9 cellular contexts compared by ENCODE assay signal in genomic region chr19:18428837-18429674, GRCh38. TPM values are rescaled to one million over a fixed set of nuclear protein-coding genes. Genes with fewer than 3 reads are reported as not detected.
DNase-seq lines count a peak whose midpoint lies in the region; ATAC-seq, FAIRE-seq and TF ChIP-seq lines count a peak whose summit lies in the region.
"Had no signal": no experiment of that assay in that cellular context is flagged by ENCODE, and none has a peak within 500 bp of the region (broad histone marks: within the 10 kb centered on the region; RNA-seq: fewer than 3 reads in every experiment).

No MANE protein-coding gene starts in this region.

- CTCF ChIA-PET in mammary epithelial cell (lab: Charles Lee; ENCODE audit: low non-redundant PET), result no interaction called here

- no peak overlapping the region for H2AFZ ChIP-seq in mammary epithelial cell (ENCODE audit: low read depth, low read length)

- no peak for FAIRE-seq in pancreas (lab: Jason Lieb, UNC)

- no peaks in the 10 kb centered on the region for H4K20me1 ChIP-seq in mammary epithelial cell (ENCODE audit: insufficient read depth, low read length)

- no peaks in the 10 kb centered on the region for H3K9me3 ChIP-seq in breast epithelium
- no peaks in the 10 kb centered on the region for H3K9me3 ChIP-seq in mammary epithelial cell (replicated peaks; ENCODE audit: insufficient read depth, low read length)
- no peaks in the 10 kb centered on the region for H3K9me3 ChIP-seq in pancreas
- H3K9me3 ChIP-seq in vagina, result no peaks in the 10 kb centered on the region

- H3K36me3 ChIP-seq in breast epithelium (no peaks in the 10 kb centered on the region), mammary epithelial cell (ENCODE audit: insufficient read depth, low read length) (peaks cover 1% of the 10 kb centered on the region), pancreas (no peaks in the 10 kb centered on the region), vagina (no peaks in the 10 kb centered on the region)

- H3K9ac ChIP-seq in mammary epithelial cell (ENCODE audit: insufficient read depth, low read length), result no peak overlapping the region

- TF ChIP-seq CTCF in breast epithelium (IDR thresholded peaks at IDR 0.05), result no peak
- TF ChIP-seq CTCF in mammary epithelial cell (conservative IDR thresholded peaks at IDR 0.05 in 1 of 2, IDR thresholded peaks at IDR 0.05 in 1 of 2; ENCODE audit: extremely low read depth in 1 of 2, insufficient read depth in 1 of 2, low read depth in 1 of 2, low read length in 2 of 2), result no peak
- TF ChIP-seq CTCF in pancreas (IDR thresholded peaks at IDR 0.05), result no peak
- no peak for TF ChIP-seq CTCF in vagina (IDR thresholded peaks at IDR 0.05)

- dilution Hi-C loops in mammary epithelial cell (cut with HindIII; ENCODE audit: low sequenced_read_pairs), result no loop called here

- BruUV-seq in mammary epithelial cell (replicated peaks; lab: Mats Ljungman, UMichigan), result no TSS peak

- WGBS in mammary epithelial cell (ENCODE audit: low coverage, missing lambda C conversion rate), result 95% methylated on average over 7 of the region's 76 CpGs
- 51 to 58% methylated on average over 71 to 76 of the region's 76 CpGs for WGBS in pancreas, 2 donors

- intact Hi-C loops in breast epithelium (cut with DNase I; ENCODE audit: low total_unique reads), result no loop called here
- intact Hi-C loops in mammary epithelial cell (cut with micrococcal nuclease), result no loop called here
- intact Hi-C loops in head of caudate nucleus (cut with DNase I), result no loop called here
- intact Hi-C loops in pancreas (cut with DNase I), result no loop called here
- intact Hi-C loops in vagina (cut with DNase I), result no loop called here

- H3K27me3 ChIP-seq in breast epithelium, result no peaks in the 10 kb centered on the region
- H3K27me3 ChIP-seq in mammary epithelial cell (ENCODE audit: insufficient read depth, low read length), result no peaks in the 10 kb centered on the region
- H3K27me3 ChIP-seq in pancreas, result no peaks in the 10 kb centered on the region
- no peaks in the 10 kb centered on the region for H3K27me3 ChIP-seq in vagina

- H3K27ac ChIP-seq in breast epithelium (peak overlapping the region; percentile 35 to 82), mammary epithelial cell (ENCODE audit: insufficient read depth, low read depth, low read length) (no peak overlapping the region), pancreas (peak overlapping the region; percentile 17 to 66 (median 32)), vagina (peak overlapping the region; percentile 81)
- H3K27ac ChIP-seq: C4-2B had no signal

- ATAC-seq in HG03460 (IDR thresholded peaks at IDR 0.05; ENCODE audit: unreplicated experiment) (peak; percentile 58), pancreas (peak; percentile 32 to 68 (median 56))

- DNase-seq in breast epithelium (ENCODE audit: low spot score in 2 of 2), result no peak
- DNase-seq in mammary epithelial cell, result no peak
- DNase-seq in RPMI8226, result peak; percentile 90
- peak; percentile 80 for DNase-seq in activated naive CD4-positive, alpha-beta T cell treated with Interleukin-2 at 50 U/mL for 16 hours
- DNase-seq in head of caudate nucleus, result peak in 41 of 42 donors; percentile 53 to 90 (median 77)
- peak in 3 of 6 donors; percentile 50 to 87 (median 71) for DNase-seq in pancreas
- DNase-seq in vagina (ENCODE audit: extremely low spot score in 2 of 2), result no peak

- no peak overlapping the region for H3K4me2 ChIP-seq in mammary epithelial cell (ENCODE audit: insufficient read depth, low read depth, low read length)

- H3K4me3 ChIP-seq in breast epithelium (peak overlapping the region; percentile 16 to 53 (median 29)), mammary epithelial cell (replicated peaks in 1 of 3; ENCODE audit: insufficient read depth in 1 of 3, low read depth in 2 of 3, low read length in 3 of 3) (no peak overlapping the region), pancreas (peak overlapping the region in 1 of 4 donors; percentile 26), vagina (peak overlapping the region; percentile 36 to 61)

- in situ Hi-C loops in mammary epithelial cell (cut with MboI; ENCODE audit: low sequenced_read_pairs in 2 of 2), result no loop called here

- TF ChIP-seq POLR2A in breast epithelium (IDR thresholded peaks at IDR 0.05) (no peak), vagina (IDR thresholded peaks at IDR 0.05) (no peak)

- H3K4me1 ChIP-seq in breast epithelium (peaks cover 0 to 14% of the 10 kb centered on the region in 2 donors), mammary epithelial cell (ENCODE audit: insufficient read depth, low read length) (peaks cover 11% of the 10 kb centered on the region), pancreas (no peaks in the 10 kb centered on the region), vagina (peaks cover 79% of the 10 kb centered on the region)

- no peaks in the 10 kb centered on the region for H3K79me2 ChIP-seq in mammary epithelial cell (ENCODE audit: insufficient read depth, low read length)

RNA-seq across cellular contexts. Expression of gene ISYNA1, which starts 8.9 kb away (rescaled TPM):
- total RNA-seq in breast epithelium (10 to 100 TPM in 2 of 3 donors, 1 to 10 TPM in 1; 7.4 to 42.9 (median 40.2) TPM), mammary epithelial cell (10 to 100 TPM; 13.0 to 26.3 TPM), pancreas (10 to 100 TPM; 26.1 to 58.4 (median 44.7) TPM), vagina (57.5 TPM)
- polyA plus RNA-seq in mammary epithelial cell (14.9 TPM), pancreas (100 to 1,000 TPM; 187 to 309 TPM)
- 10.4 TPM for polyA minus RNA-seq in mammary epithelial cell

RNA-seq across cellular contexts. Expression of gene SSBP4, which starts 9.9 kb away (rescaled TPM):
- total RNA-seq in breast epithelium, result 10 to 100 TPM; 29.4 to 71.8 (median 46.7) TPM
- total RNA-seq in mammary epithelial cell, result 10 to 100 TPM; 34.0 to 41.0 TPM
- 14.3 TPM for polyA plus RNA-seq in mammary epithelial cell
- 1.7 TPM for polyA minus RNA-seq in mammary epithelial cell
- total RNA-seq in pancreas, result 10 to 100 TPM; 20.5 to 33.8 (median 23.7) TPM
- 100 to 1,000 TPM in 1 of 2 donors, 10 to 100 TPM in 1; 77.5 to 116 TPM for polyA plus RNA-seq in pancreas
- total RNA-seq in vagina, result 72.7 TPM

RNA-seq across cellular contexts. Expression of gene LRRC25, which starts 31.6 kb away (rescaled TPM):
- 10 to 100 TPM in 1 of 3 donors, 1 to 10 TPM in 2; 3.9 to 27.2 (median 7.2) TPM for total RNA-seq in breast epithelium
- total RNA-seq in mammary epithelial cell, result not detected
- not detected for polyA plus RNA-seq in mammary epithelial cell
- polyA minus RNA-seq in mammary epithelial cell, result not detected
- 1 to 10 TPM in 3 of 6 donors, under 1 TPM in 3; 0.14 to 6.1 (median 1.2) TPM for total RNA-seq in pancreas
- 1 to 10 TPM in 1 of 2 donors, under 1 TPM in 1; 0.85 to 1.0 TPM for polyA plus RNA-seq in pancreas
- total RNA-seq in vagina, result 3.9 TPM

RNA-seq across cellular contexts. Expression of gene GDF15, which starts 43.1 kb away (rescaled TPM):
- total RNA-seq in breast epithelium (10 to 100 TPM in 1 of 3 donors, 1 to 10 TPM in 2; 2.7 to 60.3 (median 9.2) TPM), mammary epithelial cell (10 to 100 TPM; 78.7 to 93.2 TPM), pancreas (100 to 1,000 TPM in 2 of 6 donors, 10 to 100 TPM in 4; 33.3 to 277 (median 43.5) TPM), vagina (25.5 TPM)
- polyA plus RNA-seq in mammary epithelial cell (21.2 TPM), pancreas (10 to 100 TPM; 28.1 to 57.7 TPM)
- polyA minus RNA-seq in mammary epithelial cell, result 1.8 TPM

Comparison
In these comparisons a context has a peak if more than half of its experiments do, and no peak if none do; other contexts are left out.
1. H3K4me3 ChIP-seq: peak in breast epithelium (3 of 3) and vagina (2 of 2); none in mammary epithelial cell (0 of 3).
2. DNase-seq: peak in RPMI8226 (single experiment), activated naive CD4-positive, alpha-beta T cell treated with Interleukin-2 at 50 U/mL for 16 hours (single experiment) and head of caudate nucleus (41 of 42); none in breast epithelium (0 of 2), mammary epithelial cell (single experiment) and vagina (0 of 2).